12 cellular contexts compared by ENCODE assay signal in genomic region chr5:116360008-116360853, GRCh38.
DNase-seq lines count a peak whose midpoint lies in the region; ATAC-seq, FAIRE-seq and TF ChIP-seq lines count a peak whose summit lies in the region.
"Had no signal": no experiment of that assay in that cellular context is flagged by ENCODE, and none has a peak within 500 bp of the region (broad histone marks: within the 10 kb centered on the region; RNA-seq: fewer than 3 reads in every experiment).

No MANE protein-coding gene starts in this region.

- no peak for TF ChIP-seq CTCF in lower leg skin (IDR thresholded peaks at IDR 0.05)

- peak; percentile 71 for FAIRE-seq in GM12892 (lab: Jason Lieb, UNC)
- FAIRE-seq: H1 had no signal

- no peaks in the 10 kb centered on the region for H3K27me3 ChIP-seq in GM23248 (replicated peaks; ENCODE audit: insufficient read depth)
- H3K27me3 ChIP-seq: right lobe of liver had no signal

- no peaks in the 10 kb centered on the region for H3K4me1 ChIP-seq in GM23248 (ENCODE audit: insufficient read depth)
- H3K4me1 ChIP-seq: right lobe of liver had no signal

- H3K4me3 ChIP-seq in GM23248 (no peak overlapping the region), lower leg skin (ENCODE audit: low read depth, poor library complexity, severe bottlenecking) (no peak overlapping the region)
- H3K4me3 ChIP-seq: right lobe of liver had no signal

- DNase-seq in GM12892 (ENCODE audit: insufficient read length) (no peak), NCI-H446 treated with DMSO at 0.1 percent for 48 hours (lab: John Stamatoyannopoulos, UW) (peak; percentile 88), fibroblast of the conjunctiva (ENCODE audit: low read depth) (peak; percentile 29), sciatic nerve (ENCODE audit: low spot score) (no peak), CD1c-positive myeloid dendritic cell (ENCODE audit: extremely low spot score) (no peak), GM23248 (no peak), lower leg skin (ENCODE audit: low spot score in 2 of 2) (no peak), KBM-7 (no peak)
- DNase-seq: right lobe of liver, T1000 had no signal

- H3K4me2 ChIP-seq in GM23248 (ENCODE audit: unreplicated experiment): no peak overlapping the region

- 44 to 47% methylated on average over 7 of the region's 7 CpGs for WGBS in GM23248 (ENCODE audit: low coverage in 1 of 2, low lambda C conversion rate in 2 of 2, missing lambda C conversion rate in 2 of 2), 2 experiments
- WGBS in lower leg skin, 2 donors: 36 to 45% methylated on average over 7 of the region's 7 CpGs

- H4K20me1 ChIP-seq in GM23248 (ENCODE audit: insufficient read depth): no peaks in the 10 kb centered on the region

- TF ChIP-seq POLR2A in GM12892 (IDR thresholded peaks at IDR 0.05; ENCODE audit: low read depth, low read length) (no peak), lower leg skin (IDR thresholded peaks at IDR 0.05) (no peak)

- no peaks in the 10 kb centered on the region for H3K9me3 ChIP-seq in GM23248 (ENCODE audit: low read depth)
- H3K9me3 ChIP-seq: right lobe of liver had no signal

- H3K36me3 ChIP-seq in GM23248 (ENCODE audit: low read depth): no peaks in the 10 kb centered on the region
- H3K36me3 ChIP-seq: right lobe of liver had no signal

- intact Hi-C loops in sciatic nerve (cut with DNase I): no loop called here
- intact Hi-C loops in lower leg skin (cut with DNase I; ENCODE audit: low total_unique reads): no loop called here

- peak; percentile 41 for ATAC-seq in sciatic nerve

- H3K9ac ChIP-seq in GM23248: no peak overlapping the region

- no peaks in the 10 kb centered on the region for H3K79me2 ChIP-seq in GM23248 (ENCODE audit: insufficient read depth)

- H3F3A ChIP-seq in GM23248 (ENCODE audit: insufficient read depth): no peaks in the 10 kb centered on the region

- no peak overlapping the region for H3K27ac ChIP-seq in GM23248
- H3K27ac ChIP-seq: epithelial cell of prostate, right lobe of liver had no signal

- no peak overlapping the region for H2AFZ ChIP-seq in GM23248

- in situ Hi-C loops in GM23248 (cut with MboI): no loop called here
- in situ Hi-C loops in KBM-7 (cut with MboI; ENCODE audit: low pct_unique_long_range_greater_than_20kb, low sequenced_read_pairs): no loop called here

- H3K9me2 ChIP-seq in GM23248 (ENCODE audit: insufficient read depth): no peaks in the 10 kb centered on the region

Comparison
In these comparisons a context has a peak if more than half of its experiments do, and no peak if none do; other contexts are left out.
1. DNase-seq: peak in NCI-H446 treated with DMSO at 0.1 percent for 48 hours (single experiment) and fibroblast of the conjunctiva (single experiment); none in GM12892 (single experiment), sciatic nerve (single experiment), CD1c-positive myeloid dendritic cell (single experiment), GM23248 (single experiment), lower leg skin (0 of 2) and KBM-7 (single experiment).